Comparison of ENCODE assay signal across 19 cellular contexts in the genomic region with DNA sequence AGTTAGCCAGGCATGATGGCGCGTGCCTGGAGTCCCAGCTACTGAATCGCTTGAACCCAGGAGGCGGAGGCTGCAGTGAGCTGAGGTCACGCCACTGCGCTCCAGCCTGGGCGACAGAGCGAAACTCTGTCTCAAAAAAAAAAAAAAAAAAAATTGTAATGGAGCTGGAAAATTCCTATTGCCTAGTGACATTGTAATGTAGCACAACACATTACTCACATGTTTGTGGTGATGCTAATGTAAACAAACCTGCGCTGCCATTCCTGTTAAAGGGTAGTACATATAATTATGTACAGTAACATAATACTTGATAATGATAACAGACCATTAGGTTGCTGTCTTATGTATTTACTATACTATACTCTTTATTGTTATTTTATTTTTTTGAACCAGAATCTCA. TPM values are rescaled to one million over a fixed set of nuclear protein-coding genes. Genes with fewer than 3 reads are reported as not detected.
DNase-seq lines count a peak whose midpoint lies in the region; ATAC-seq and TF ChIP-seq lines count a peak whose summit lies in the region.
"Had no signal": no experiment of that assay in that cellular context is flagged by ENCODE, and none has a peak within 500 bp of the region (broad histone marks: within the 10 kb centered on the region; RNA-seq: fewer than 3 reads in every experiment).

No MANE protein-coding gene starts in this region.

- no peak for TF ChIP-seq POLR2A in IMR-90 (IDR thresholded peaks at IDR 0.05; ENCODE audit: low read depth, low read length)

- in situ Hi-C loops in IMR-90 (cut with MboI; ENCODE audit: low sequenced_read_pairs): no loop called here

- H2BK5ac ChIP-seq in IMR-90 (ENCODE audit: low read depth, low read length, poor library complexity, severe bottlenecking): peak overlapping the region; percentile 15

- no peaks in the 10 kb centered on the region; the same call in 1 of the 2 replicates for H3K36me3 ChIP-seq in IMR-90 (ENCODE audit: control insufficient read depth, insufficient read depth, low read length)
- H3K36me3 ChIP-seq in CD8-positive, alpha-beta memory T cell (ENCODE audit: insufficient read depth, low read length): no peaks in the 10 kb centered on the region
- H3K36me3 ChIP-seq: upper lobe of left lung had no signal

- TF ChIP-seq RAD21 in IMR-90 (IDR thresholded peaks at IDR 0.05; ENCODE audit: low read length): no peak

- H2AK9ac ChIP-seq in IMR-90 (replicated peaks; ENCODE audit: low read depth, low read length, poor library complexity): no peak overlapping the region

- no peaks in the 10 kb centered on the region for H3K27me3 Mint-ChIP-seq in CD8-positive, alpha-beta memory T cell
- H3K27me3 Mint-ChIP-seq: activated CD8-positive, alpha-beta T cell treated with anti-CD3 and anti-CD28 coated beads for 36 hours; effector memory CD8-positive, alpha-beta T cell had no signal

- no peak overlapping the region for H3K14ac ChIP-seq in IMR-90 (replicated peaks; ENCODE audit: low read depth, low read length)

- H3K4me3 ChIP-seq in IMR-90 (ENCODE audit: insufficient read depth, low read depth, low read length): no peak overlapping the region
- H3K4me3 ChIP-seq in CD8-positive, alpha-beta memory T cell (ENCODE audit: low read length): no peak overlapping the region
- H3K4me3 ChIP-seq: heart right ventricle, upper lobe of left lung had no signal

- no peaks in the 10 kb centered on the region for H3K9me3 ChIP-seq in IMR-90 (ENCODE audit: control insufficient read depth, insufficient read depth, low read length)
- H3K9me3 ChIP-seq in CD8-positive, alpha-beta memory T cell (ENCODE audit: low read length): no peaks in the 10 kb centered on the region
- H3K9me3 ChIP-seq: heart right ventricle, upper lobe of left lung had no signal

- H3K23ac ChIP-seq in IMR-90 (ENCODE audit: low read depth, low read length): no peak overlapping the region

- H3K9me3 Mint-ChIP-seq in CD8-positive, alpha-beta memory T cell: no peaks in the 10 kb centered on the region
- H3K9me3 Mint-ChIP-seq: activated CD8-positive, alpha-beta T cell treated with anti-CD3 and anti-CD28 coated beads for 36 hours; effector memory CD8-positive, alpha-beta T cell had no signal

- DNase-seq in DMS53 treated with DMSO at 0.1 percent for 48 hours (lab: John Stamatoyannopoulos, UW; ENCODE audit: unreplicated experiment) (peak; percentile 2), IMR-90 (peak; percentile 64), astrocyte of the hippocampus (ENCODE audit: low read depth, low spot score) (peak; percentile 59), kidney tubule cell (ENCODE audit: low spot score) (peak; percentile 46), NCI-H345 (lab: John Stamatoyannopoulos, UW) (no peak), NCI-H510A treated with DMSO at 0.1 percent for 48 hours (lab: John Stamatoyannopoulos, UW) (no peak)
- DNase-seq in CD8-positive, alpha-beta memory T cell: no peak
- no peak for DNase-seq in stimulated activated CD8-positive, alpha-beta memory T cell treated with anti-CD3 and anti-CD28 coated beads, Interleukin-4, amount 100 ng/mL, for 48 hours
- DNase-seq: activated CD8-positive, alpha-beta T cell treated with anti-CD3 and anti-CD28 coated beads for 36 hours; amygdala; Calu3; effector memory CD8-positive, alpha-beta T cell; GOT3; heart right ventricle; NCI-H1092 treated with DMSO at 0.1 percent for 48 hours; NCI-H526; stimulated activated CD4-positive, alpha-beta T cell treated with anti-CD3 and anti-CD28 coated beads, Interleukin-4, amount 100 ng/mL, for 24 hours; upper lobe of left lung had no signal

- H3K56ac ChIP-seq in IMR-90 (ENCODE audit: extremely low read depth, insufficient read depth, low read length): no peak overlapping the region

- no peak overlapping the region for H3K27ac Mint-ChIP-seq in CD8-positive, alpha-beta memory T cell
- H3K27ac Mint-ChIP-seq: activated CD8-positive, alpha-beta T cell treated with anti-CD3 and anti-CD28 coated beads for 36 hours had no signal

- no peak overlapping the region for H3K9ac ChIP-seq in IMR-90 (ENCODE audit: low read depth, low read length)

- H3K4me1 ChIP-seq in IMR-90 (ENCODE audit: control insufficient read depth, insufficient read depth, low read length): 0 out of 2 replicates have a peak, but pooled peaks cover 5% of the 10 kb centered on the region
- no peaks in the 10 kb centered on the region for H3K4me1 ChIP-seq in CD8-positive, alpha-beta memory T cell (ENCODE audit: insufficient read depth, low read length)
- H3K4me1 ChIP-seq: heart right ventricle, upper lobe of left lung had no signal

- H3K27me3 ChIP-seq in IMR-90 (ENCODE audit: control insufficient read depth, insufficient read depth, low read length): no peaks in the 10 kb centered on the region
- no peaks in the 10 kb centered on the region for H3K27me3 ChIP-seq in CD8-positive, alpha-beta memory T cell (ENCODE audit: insufficient read depth, low read length, poor library complexity, severe bottlenecking)
- H3K27me3 ChIP-seq: heart right ventricle, upper lobe of left lung had no signal

- no peak overlapping the region for H4K5ac ChIP-seq in IMR-90 (ENCODE audit: low read depth, low read length)

- ATAC-seq in IMR-90 (ENCODE audit: low read depth): peak; percentile 81
- ATAC-seq: activated CD4-positive, CD25-positive, alpha-beta regulatory T cell treated with anti-CD3 and anti-CD28 coated beads, Interleukin-2, amount 50 U/mL, for 24 hours; activated CD8-positive, alpha-beta T cell treated with anti-CD3 and anti-CD28 coated beads for 36 hours; effector memory CD8-positive, alpha-beta T cell; heart right ventricle had no signal

- intact Hi-C loops in IMR-90 (cut with micrococcal nuclease): no loop called here

- H3K36me3 Mint-ChIP-seq in CD8-positive, alpha-beta memory T cell: no peaks in the 10 kb centered on the region

- H3K4me1 Mint-ChIP-seq in CD8-positive, alpha-beta memory T cell: no peaks in the 10 kb centered on the region

- H2AFZ ChIP-seq in IMR-90 (replicated peaks; ENCODE audit: low read length, poor library complexity): no peak overlapping the region

- no peak overlapping the region for H3K4me2 ChIP-seq in IMR-90 (ENCODE audit: low read depth, low read length)

- H3K4me3 Mint-ChIP-seq in CD8-positive, alpha-beta memory T cell: no peak overlapping the region
- H3K4me3 Mint-ChIP-seq: activated CD8-positive, alpha-beta T cell treated with anti-CD3 and anti-CD28 coated beads for 36 hours; effector memory CD8-positive, alpha-beta T cell had no signal

- TF ChIP-seq CTCF in IMR-90 (conservative IDR thresholded peaks at IDR 0.05; ENCODE audit: low read depth, low read length): no peak

- peaks cover 0 to 10% of the 10 kb centered on the region in 2 experiments; a peak in 2 of 4 replicates for H3K79me1 ChIP-seq in IMR-90 (ENCODE audit: low read depth in 1 of 2, low read length in 2 of 2)

- CTCF ChIA-PET in IMR-90 (lab: Yijun Ruan, JAX): interaction anchor here (0.6 kb wide), 3 partner anchors 9 to 81 kb away, joined by 3 to 7 read pairs (median 5); no protein-coding TSS in a partner anchor
- CTCF ChIA-PET in CD8-positive, alpha-beta memory T cell (lab: Charles Lee): no interaction called here

- 0 out of 3 replicates have a peak overlapping the region, but pooled peaks have one; percentile 57 for H2BK15ac ChIP-seq in IMR-90 (ENCODE audit: low read depth, low read length)

- H4K91ac ChIP-seq in IMR-90 (ENCODE audit: insufficient read depth, low read depth, low read length): no peak overlapping the region

- no peaks in the 10 kb centered on the region for H4K20me1 ChIP-seq in IMR-90 (ENCODE audit: insufficient read depth, low read length)

- no peak overlapping the region for H4K8ac ChIP-seq in IMR-90 (ENCODE audit: low read depth in 2 of 2, low read length in 2 of 2)

- no peak overlapping the region for H3K27ac ChIP-seq in IMR-90 (ENCODE audit: insufficient read depth, low read length)
- no peak overlapping the region for H3K27ac ChIP-seq in CD8-positive, alpha-beta memory T cell (ENCODE audit: low read depth, low read length)
- H3K27ac ChIP-seq: heart right ventricle, upper lobe of left lung had no signal

- dilution Hi-C loops in IMR-90 (cut with HindIII; ENCODE audit: low sequenced_read_pairs, unreplicated experiment): no loop called here

- no peak overlapping the region for H2BK20ac ChIP-seq in IMR-90 (ENCODE audit: low read depth, low read length)

- POLR2A ChIA-PET in IMR-90 (lab: Charles Lee; ENCODE audit: unreplicated experiment): interaction anchor here (0.6 to 0.7 kb wide), 2 partner anchors 10 to 117 kb away, joined by 3 to 6 read pairs; no protein-coding TSS in a partner anchor
- POLR2A ChIA-PET in CD8-positive, alpha-beta memory T cell (lab: Charles Lee): interaction anchor here (0.7 kb wide), 1 partner anchor 15 kb away, joined by 3 read pairs; no protein-coding TSS in a partner anchor

- H3K4ac ChIP-seq in IMR-90 (ENCODE audit: low read depth, low read length): peak overlapping the region; percentile 47; the same call in 1 of the 2 replicates

- no TSS peak for BruUV-seq in IMR-90 (replicated peaks; lab: Mats Ljungman, UMichigan)

- peak overlapping the region; percentile 33; the same call in 1 of the 2 replicates for H2AK5ac ChIP-seq in IMR-90 (ENCODE audit: low read depth, low read length)

- H2BK120ac ChIP-seq in IMR-90 (ENCODE audit: low read depth, low read length): peak overlapping the region; percentile 66

- no peak overlapping the region; the same call in 1 of the 2 replicates for H3K18ac ChIP-seq in IMR-90 (ENCODE audit: low read depth, low read length)

- peaks cover 7% of the 10 kb centered on the region for H3K9me1 ChIP-seq in IMR-90 (ENCODE audit: insufficient read depth, low read length)

- no CpG with 5 or more reads among the region's 9 CpGs for WGBS in IMR-90 (ENCODE audit: extremely low coverage in 2 of 2, insufficient read length in 1 of 2), 2 experiments

TF ChIP-seq in IMR-90, 13 proteins besides CTCF, POLR2A, EP300 and RAD21:
- TF ChIP-seq CHD1 (IDR thresholded peaks at IDR 0.05; ENCODE audit: low read depth, low read length): no peak
- TF ChIP-seq ELK1 (IDR thresholded peaks at IDR 0.05; ENCODE audit: borderline replicate concordance, low read depth, low read length): no peak
- no peak for TF ChIP-seq BHLHE40 (IDR thresholded peaks at IDR 0.05; ENCODE audit: low read depth, low read length)

RNA-seq across cellular contexts. Expression of gene KNL1, which starts 39.1 kb away (rescaled TPM):
- 25.1 and 32.5 TPM in 2 replicates for total RNA-seq in IMR-90 (2012; rRNA removed)
- polyA plus RNA-seq in IMR-90 (2012; rRNA removed): 2.2 and 3.1 TPM in 2 replicates
- polyA plus RNA-seq in IMR-90 (2012; cell fraction: cytosol; rRNA removed): 0.26 and 0.31 TPM in 2 replicates
- 0.39 and 3.3 TPM in 2 replicates for polyA plus RNA-seq in IMR-90 (2012; cell fraction: nucleus; rRNA removed; ENCODE audit: low replicate concordance)
- total RNA-seq in CD8-positive, alpha-beta memory T cell: 10 to 100 TPM; 19.2 to 19.5 TPM
- polyA plus RNA-seq in CD8-positive, alpha-beta memory T cell: 0.03 TPM

Comparison
In these comparisons a context has a peak if more than half of its experiments do, and no peak if none do; other contexts are left out.
1. DNase-seq: peak in DMS53 treated with DMSO at 0.1 percent for 48 hours (single experiment), IMR-90 (single experiment), astrocyte of the hippocampus (single experiment) and kidney tubule cell (single experiment); none in NCI-H345 (single experiment), CD8-positive, alpha-beta memory T cell (0 of 5), stimulated activated CD8-positive, alpha-beta memory T cell treated with anti-CD3 and anti-CD28 coated beads, Interleukin-4, amount 100 ng/mL, for 48 hours (single experiment) and NCI-H510A treated with DMSO at 0.1 percent for 48 hours (single experiment).